In the genomic region with DNA sequence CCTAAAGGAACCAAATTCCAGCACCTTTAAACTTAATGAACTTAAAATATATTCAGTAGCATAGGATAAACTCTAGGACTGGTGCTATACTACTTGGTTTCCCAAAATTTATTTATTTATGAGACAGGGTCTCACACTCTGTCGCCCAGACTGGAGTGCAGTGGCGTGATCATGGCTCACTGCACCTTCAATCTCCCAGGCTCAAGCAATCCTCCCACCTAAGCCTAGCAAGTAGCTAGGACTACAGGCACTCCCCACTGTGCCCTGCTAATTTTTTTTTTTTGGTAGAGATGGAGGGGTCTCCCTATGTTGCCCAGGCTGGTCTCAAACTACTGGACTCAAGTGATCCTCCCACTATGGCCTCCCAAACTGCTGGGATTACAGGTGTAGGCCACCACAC, we compare ENCODE assay signal across 18 cellular contexts. TPM values are rescaled to one million over a fixed set of nuclear protein-coding genes. Genes with fewer than 3 reads are reported as not detected.
DNase-seq lines count a peak whose midpoint lies in the region; ATAC-seq, FAIRE-seq and TF ChIP-seq lines count a peak whose summit lies in the region.
"Had no signal": no experiment of that assay in that cellular context is flagged by ENCODE, and none has a peak within 500 bp of the region (broad histone marks: within the 10 kb centered on the region; RNA-seq: fewer than 3 reads in every experiment).

No MANE protein-coding gene starts in this region.

- no peak overlapping the region for H3K4me3 Mint-ChIP-seq in stimulated activated memory B cell treated with anti-CD40 and anti-IgM and Interleukin-4, amounts not matched to agents 10 μg/mL and 1 μg/mL and 100 μg/mL, for 72 hours
- H3K4me3 Mint-ChIP-seq: CD4-positive, CD25-positive, alpha-beta regulatory T cell; GM23338 had no signal

- no peaks in the 10 kb centered on the region for H3K4me1 Mint-ChIP-seq in stimulated activated memory B cell treated with anti-CD40 and anti-IgM and Interleukin-4, amounts not matched to agents 10 μg/mL and 1 μg/mL and 100 μg/mL, for 72 hours
- H3K4me1 Mint-ChIP-seq: GM23338 had no signal

- no peak overlapping the region for H3K4me2 ChIP-seq in H1 (ENCODE audit: insufficient read depth in 1 of 2, low read depth in 2 of 2, low read length in 2 of 2)
- H3K4me2 ChIP-seq: GM23338 had no signal

- no peak overlapping the region for H2BK12ac ChIP-seq in H1 (ENCODE audit: low read depth, low read length)

- H4K20me1 ChIP-seq in H1 (replicated peaks in 1 of 2; ENCODE audit: control insufficient read depth in 1 of 2, insufficient read depth in 2 of 2, low read length in 2 of 2) = peaks cover 17 to 22% of the 10 kb centered on the region in 2 experiments

- H2BK5ac ChIP-seq in H1 (ENCODE audit: low read depth, low read length) = no peak overlapping the region

- H3K36me3 ChIP-seq in cardiac muscle cell (peaks cover 63% of the 10 kb centered on the region), SK-N-MC (ENCODE audit: insufficient read depth, low read length) (peaks cover 89% of the 10 kb centered on the region), H1 (ENCODE audit: control insufficient read depth in 2 of 4, insufficient read depth in 4 of 4, low read length in 3 of 4) (peaks cover 19 to 89% (median 68%) of the 10 kb centered on the region in 4 experiments)

- no peak for TF ChIP-seq CTCF in cardiac muscle cell (IDR thresholded peaks at IDR 0.05; ENCODE audit: low read depth, low read length)
- TF ChIP-seq CTCF in H1 (IDR thresholded peaks at IDR 0.05; ENCODE audit: control extremely low read depth in 1 of 3, insufficient read depth in 1 of 3, low read depth in 1 of 3, low read length in 3 of 3) = no peak
- no peak for TF ChIP-seq CTCF in foreskin fibroblast (IDR thresholded peaks at IDR 0.05; ENCODE audit: low read depth, low read length)

- H3K9me3 ChIP-seq in cardiac muscle cell (ENCODE audit: low read depth) (no peaks in the 10 kb centered on the region), SK-N-MC (ENCODE audit: low read depth, low read length) (no peaks in the 10 kb centered on the region), H1 (ENCODE audit: insufficient read depth in 2 of 2, low read depth in 1 of 2, low read length in 1 of 2) (no peaks in the 10 kb centered on the region)

- no peak overlapping the region for H2BK120ac ChIP-seq in H1 (replicated peaks; ENCODE audit: low read depth, low read length)

- H4K8ac ChIP-seq in H1 (ENCODE audit: extremely low read depth, insufficient read depth, low read length) = no peak overlapping the region

- peak overlapping the region; percentile 44 for H3K27ac Mint-ChIP-seq in stimulated activated memory B cell treated with anti-CD40 and anti-IgM and Interleukin-4, amounts not matched to agents 10 μg/mL and 1 μg/mL and 100 μg/mL, for 72 hours
- H3K27ac Mint-ChIP-seq: GM23338 had no signal

- no peak overlapping the region for H3K4ac ChIP-seq in H1 (replicated peaks; ENCODE audit: insufficient read length, low read depth, low read length)

- H3K27me3 ChIP-seq in cardiac muscle cell = no peaks in the 10 kb centered on the region
- no peaks in the 10 kb centered on the region for H3K27me3 ChIP-seq in H1 (replicated peaks in 1 of 4; ENCODE audit: control insufficient read depth in 3 of 4, extremely low read depth in 1 of 4, insufficient read depth in 3 of 4, low read length in 3 of 4)

- no peak overlapping the region for H2BK20ac ChIP-seq in H1 (ENCODE audit: low read length)

- peaks cover 57% of the 10 kb centered on the region for H3K36me3 Mint-ChIP-seq in stimulated activated memory B cell treated with anti-CD40 and anti-IgM and Interleukin-4, amounts not matched to agents 10 μg/mL and 1 μg/mL and 100 μg/mL, for 72 hours

- ATAC-seq in left ventricle myocardium superior = no peak
- no peak for ATAC-seq in stimulated activated memory B cell treated with anti-CD40 and anti-IgM and Interleukin-4, amounts not matched to agents 10 μg/mL and 1 μg/mL and 100 μg/mL, for 72 hours
- ATAC-seq: GM23338 had no signal

- no peaks in the 10 kb centered on the region for H3K23me2 ChIP-seq in H1 (ENCODE audit: low read depth, low read length)

- H3K14ac ChIP-seq in H1 (ENCODE audit: insufficient read length) = no peak overlapping the region

- DNase-seq in cardiac muscle cell (ENCODE audit: low read depth in 1 of 2, low spot score in 1 of 2) (no peak), left ventricle myocardium superior (no peak), SK-N-MC (ENCODE audit: low read depth, low spot score) (no peak), H1 (ENCODE audit: low read depth in 1 of 2, low spot score in 2 of 2) (no peak), KBM-7 (no peak), foreskin fibroblast (no peak), globus pallidus (ENCODE audit: low spot score) (no peak)
- DNase-seq: CD4-positive, CD25-positive, alpha-beta regulatory T cell; KG1; NCI-H1048; NCI-H146; NCI-H226; NCI-H748 treated with DMSO at 0.1 percent for 48 hours had no signal

- WGBS in H1 (ENCODE audit: extremely low coverage in 1 of 2, insufficient coverage in 1 of 2, insufficient read length in 1 of 2, insufficient replicate concordance in 2 of 2, low coverage in 1 of 2, low lambda C conversion rate in 2 of 2, missing lambda C conversion rate in 1 of 2), 2 experiments = 93% methylated on average over 2 of the region's 2 CpGs; no CpG with 5 or more reads in 1 of the 2 experiments

- in situ Hi-C loops in KBM-7 (cut with MboI; ENCODE audit: low pct_unique_long_range_greater_than_20kb, low sequenced_read_pairs) = no loop called here

- no peaks in the 10 kb centered on the region; a peak in 1 of 4 replicates for H3K79me2 ChIP-seq in H1 (ENCODE audit: control insufficient read depth in 1 of 2, insufficient read depth in 2 of 2, low read length in 2 of 2)

- no peak overlapping the region for H3K56ac ChIP-seq in H1 (replicated peaks; ENCODE audit: insufficient read length, low read depth, low read length)

- CTCF ChIA-PET in H1 (lab: Charles Lee; ENCODE audit: partially characterized antibody) = interaction anchor here (0.6 to 1.2 kb wide), 2 partner anchors 39 to 280 kb away, joined by 3 to 5 read pairs; no protein-coding TSS in a partner anchor

- no peak overlapping the region for H3K23ac ChIP-seq in H1 (ENCODE audit: insufficient read length)

- no peak overlapping the region for H2AK5ac ChIP-seq in H1 (ENCODE audit: low read depth, low read length)

- H3K27ac ChIP-seq in cardiac muscle cell (peak overlapping the region; percentile 75), SK-N-MC (peak overlapping the region; percentile 58; the same call in 1 of the 2 replicates), H1 (ENCODE audit: low read depth, low read length) (no peak overlapping the region)

- no peaks in the 10 kb centered on the region for H3K4me1 ChIP-seq in cardiac muscle cell (ENCODE audit: low read depth)
- no peaks in the 10 kb centered on the region for H3K4me1 ChIP-seq in H1 (replicated peaks in 1 of 4; ENCODE audit: control insufficient read depth in 3 of 4, insufficient read depth in 4 of 4, low read length in 3 of 4)

- FAIRE-seq in H1 (lab: Jason Lieb, UNC) = no peak
- FAIRE-seq: D721Med, G401.6, GM12892 had no signal

- H2BK15ac ChIP-seq in H1 (ENCODE audit: low read length) = no peak overlapping the region

- H3K9ac ChIP-seq in SK-N-MC (ENCODE audit: insufficient read length) (no peak overlapping the region), H1 (replicated peaks in 1 of 4; ENCODE audit: extremely low read depth in 1 of 4, low read depth in 3 of 4, low read length in 3 of 4) (no peak overlapping the region)

- no peak for TF ChIP-seq POLR2A in H1 (IDR thresholded peaks at IDR 0.05; ENCODE audit: control extremely low read depth in 1 of 2, low read depth in 2 of 2, low read length in 2 of 2)

- intact Hi-C loops in left ventricle myocardium superior (cut with micrococcal nuclease) = no loop called here

- H3K18ac ChIP-seq in H1 (ENCODE audit: extremely low read depth, low read length) = no peak overlapping the region

- TF ChIP-seq RAD21 in H1 (IDR thresholded peaks at IDR 0.05 in 1 of 2, conservative IDR thresholded peaks at IDR 0.05 in 1 of 2; ENCODE audit: low read depth in 2 of 2, low read length in 2 of 2) = no peak

- H3K4me3 ChIP-seq in cardiac muscle cell (no peak overlapping the region), SK-N-MC (no peak overlapping the region), H1 (ENCODE audit: extremely low read depth in 1 of 4, insufficient read depth in 2 of 4, low read depth in 3 of 4, low read length in 4 of 4) (no peak overlapping the region), foreskin fibroblast (ENCODE audit: low read depth in 1 of 2, low read length in 2 of 2) (no peak overlapping the region)
- H3K4me3 ChIP-seq: GM23338 had no signal

- no peaks in the 10 kb centered on the region for H3K27me3 Mint-ChIP-seq in stimulated activated memory B cell treated with anti-CD40 and anti-IgM and Interleukin-4, amounts not matched to agents 10 μg/mL and 1 μg/mL and 100 μg/mL, for 72 hours
- H3K27me3 Mint-ChIP-seq: CD4-positive, CD25-positive, alpha-beta regulatory T cell had no signal

- POLR2A ChIA-PET in H1 (lab: Charles Lee; ENCODE audit: partially characterized antibody) = interaction anchor here (1.4 to 14.0 kb wide), 5 partner anchors 9 to 256 kb away, joined by 4 to 236 read pairs (median 21); a partner anchor contains a TSS

- no peak overlapping the region for H2AFZ ChIP-seq in H1 (ENCODE audit: low read length)
- H2AFZ ChIP-seq: GM23338 had no signal

- no peaks in the 10 kb centered on the region for H3K9me3 Mint-ChIP-seq in stimulated activated memory B cell treated with anti-CD40 and anti-IgM and Interleukin-4, amounts not matched to agents 10 μg/mL and 1 μg/mL and 100 μg/mL, for 72 hours
- H3K9me3 Mint-ChIP-seq: CD4-positive, CD25-positive, alpha-beta regulatory T cell; GM23338 had no signal

- H3K79me1 ChIP-seq in H1 (ENCODE audit: low read depth, low read length) = no peaks in the 10 kb centered on the region

- no peak for TF ChIP-seq EP300 in H1 (IDR thresholded peaks at IDR 0.05; ENCODE audit: borderline replicate concordance in 1 of 2, low read depth in 2 of 2, low read length in 2 of 2)

- no peak overlapping the region for H4K91ac ChIP-seq in H1 (replicated peaks; ENCODE audit: insufficient read length, low read length)

- no peak overlapping the region for H4K5ac ChIP-seq in H1 (ENCODE audit: insufficient read length, low read depth, low read length)

TF ChIP-seq in H1, 55 proteins besides CTCF, POLR2A, EP300 and RAD21 (continues in another document):
- TF ChIP-seq POLR2AphosphoS5 (IDR thresholded peaks at IDR 0.05; ENCODE audit: low read depth, low read length) = peak; percentile 57; the same call in 1 of the 2 replicates

RNA-seq across cellular contexts. Expression of a gene that starts 21.4 kb away (rescaled TPM):
- total RNA-seq in cardiac muscle cell (36.9 and 42.6 TPM in 2 replicates), left ventricle myocardium superior (41.1 TPM)
- polyA plus RNA-seq in cardiac muscle cell (30.9 and 43.4 TPM in 2 replicates), H1 (2011; rRNA removed) (39.3 and 59.5 TPM in 2 replicates)
- 133 and 142 TPM in 2 replicates for total RNA-seq in H1 (2021; fragmentation: NEBNext Ultra II Directional; extraction: Animal tissue kit (Norgen Biotek cat#: 25700))
- 85.8 TPM for polyA plus RNA-seq in H1 (2011; cell fraction: cytosol; rRNA removed)
- polyA plus RNA-seq in H1 (2011; cell fraction: nucleus; rRNA removed) = 28.8 TPM
- polyA plus RNA-seq in H1 (2012, experiment 1 of 2) = 102 to 153 TPM (median 112 TPM) in 4 replicates
- polyA plus RNA-seq in H1 (2012, experiment 2 of 2) = 16.1 TPM
- polyA plus RNA-seq in H1 (2013, experiment 1 of 2) = 219 TPM
- polyA plus RNA-seq in H1 (2013, experiment 2 of 2) = 221 TPM
- 34.5 and 39.4 TPM in 2 replicates for polyA minus RNA-seq in H1 (2011; rRNA and poly(A)+ RNA removed)
- polyA minus RNA-seq in H1 (2011; cell fraction: cytosol; rRNA and poly(A)+ RNA removed) = 28.8 TPM
- polyA minus RNA-seq in H1 (2011; cell fraction: nucleus; rRNA and poly(A)+ RNA removed) = 25.4 TPM
